Comparison of ENCODE assay signal across 22 cellular contexts in genomic region chr4:14701389-14701788, GRCh38.
"Had no signal": no experiment of that assay in that cellular context is flagged by ENCODE, and none has a peak within 500 bp of the region (broad histone marks: within the 10 kb centered on the region; RNA-seq: fewer than 3 reads in every experiment).

No MANE protein-coding gene starts in this region.

- ATAC-seq: activated T-cell treated with anti-CD3 and anti-CD28 coated beads, Interleukin-2, amount 50 U/mL, for 72 hours; mucosa of descending colon; naive thymus-derived CD4-positive, alpha-beta T cell had no signal

- H3K9ac ChIP-seq: neural progenitor cell had no signal

- H3K36me3 Mint-ChIP-seq: activated naive CD4-positive, alpha-beta T cell treated with anti-CD3 and anti-CD28 coated beads, Interleukin-2, amount 50 U/mL, for 24 hours; naive thymus-derived CD4-positive, alpha-beta T cell; neural progenitor cell had no signal

- H3K36me3 ChIP-seq: heart right ventricle, neural progenitor cell, right lobe of liver, tibial artery had no signal

- H3K4me1 Mint-ChIP-seq: activated naive CD4-positive, alpha-beta T cell treated with anti-CD3 and anti-CD28 coated beads, Interleukin-2, amount 50 U/mL, for 24 hours; immature natural killer cell; naive thymus-derived CD4-positive, alpha-beta T cell; neural progenitor cell had no signal

- H3K4me1 ChIP-seq: neural progenitor cell, right lobe of liver had no signal

- H3K9me3 Mint-ChIP-seq: activated naive CD4-positive, alpha-beta T cell treated with anti-CD3 and anti-CD28 coated beads, Interleukin-2, amount 50 U/mL, for 24 hours; activated T-cell treated with anti-CD3 and anti-CD28 coated beads, Interleukin-2, amount 50 U/mL, for 72 hours; naive thymus-derived CD4-positive, alpha-beta T cell; neural progenitor cell had no signal

- DNase-seq: activated CD4-positive, CD25-positive, alpha-beta regulatory T cell treated with anti-CD3 and anti-CD28 coated beads, Interleukin-2, amount 50 U/mL, for 72 hours; activated CD8-positive, alpha-beta memory T cell treated with anti-CD3 and anti-CD28 coated beads for 24 hours; activated CD8-positive, alpha-beta memory T cell treated with anti-CD3 and anti-CD28 coated beads, Interleukin-2, amount 50 U/mL, for 48 hours; activated gamma-delta T cell; activated T-cell treated with anti-CD3 and anti-CD28 coated beads, Interleukin-2, amount 50 U/mL, for 72 hours; central memory CD4-positive, alpha-beta T cell; dorsolateral prefrontal cortex; heart right ventricle; immature natural killer cell; kidney glomerular epithelial cell; mesenchymal stem cell; mucosa of descending colon; naive thymus-derived CD4-positive, alpha-beta T cell; right lobe of liver; stimulated activated CD4-positive, alpha-beta T cell treated with anti-CD3 and anti-CD28 coated beads, Interleukin-4, amount 100 ng/mL, for 1 hour; T-helper 1 cell; T1000; tibial artery had no signal

- H3K27ac ChIP-seq: dorsolateral prefrontal cortex, epithelial cell of prostate, heart right ventricle, neural progenitor cell, right lobe of liver, tibial artery had no signal

- H3K9me3 ChIP-seq: heart right ventricle, mucosa of descending colon, right lobe of liver, tibial artery had no signal

- H3K4me3 ChIP-seq: dorsolateral prefrontal cortex, heart right ventricle, mucosa of descending colon, neural progenitor cell, right lobe of liver, smooth muscle cell, tibial artery had no signal

- H3K27ac Mint-ChIP-seq: activated naive CD4-positive, alpha-beta T cell treated with anti-CD3 and anti-CD28 coated beads, Interleukin-2, amount 50 U/mL, for 24 hours; activated T-cell treated with anti-CD3 and anti-CD28 coated beads, Interleukin-2, amount 50 U/mL, for 72 hours; immature natural killer cell; naive thymus-derived CD4-positive, alpha-beta T cell; neural progenitor cell had no signal

- H3K27me3 ChIP-seq: dorsolateral prefrontal cortex, heart right ventricle, neural progenitor cell, right lobe of liver, tibial artery had no signal

- H3K4me3 Mint-ChIP-seq: activated naive CD4-positive, alpha-beta T cell treated with anti-CD3 and anti-CD28 coated beads, Interleukin-2, amount 50 U/mL, for 24 hours; activated T-cell treated with anti-CD3 and anti-CD28 coated beads, Interleukin-2, amount 50 U/mL, for 72 hours; immature natural killer cell; naive thymus-derived CD4-positive, alpha-beta T cell; neural progenitor cell had no signal
